Comparison of ENCODE assay signal across 2 cellular contexts in the genomic region with DNA sequence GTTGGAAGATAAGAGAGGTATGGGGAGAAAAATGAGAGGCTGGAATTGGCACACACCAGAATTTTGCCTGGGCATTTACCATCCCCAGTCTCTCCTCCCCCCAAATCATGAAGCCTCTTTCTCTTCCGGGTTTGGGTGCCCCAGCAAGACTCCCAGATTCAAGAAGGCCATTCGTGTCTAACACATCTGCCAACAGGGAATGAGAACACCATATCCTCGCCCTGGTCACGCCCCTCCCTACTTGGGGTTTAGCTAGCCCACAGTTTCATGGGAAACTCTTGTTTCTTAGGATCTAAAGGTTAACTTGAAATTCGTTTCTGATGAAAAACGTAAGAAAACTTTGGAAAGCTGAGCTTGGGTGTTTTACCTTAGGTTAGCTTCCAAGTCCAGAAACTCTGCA.
TF ChIP-seq lines count a peak whose summit lies in the region.

No MANE protein-coding gene starts in this region.

TF ChIP-seq in SK-N-SH, 30 proteins besides CTCF, POLR2A, EP300 and RAD21 (continued from another document):
- TF ChIP-seq, protein P1, sequence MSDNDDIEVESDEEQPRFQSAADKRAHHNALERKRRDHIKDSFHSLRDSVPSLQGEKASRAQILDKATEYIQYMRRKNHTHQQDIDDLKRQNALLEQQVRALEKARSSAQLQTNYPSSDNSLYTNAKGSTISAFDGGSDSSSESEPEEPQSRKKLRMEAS (IDR thresholded peaks at IDR 0.05; ENCODE audit: low read depth) = no peak
- no peak for TF ChIP-seq NFIC (IDR thresholded peaks at IDR 0.05; ENCODE audit: borderline replicate concordance)
- TF ChIP-seq TCF12 (IDR thresholded peaks at IDR 0.05) = no peak
- no peak for TF ChIP-seq ELF1 (IDR thresholded peaks at IDR 0.05)
- TF ChIP-seq, protein P2, sequence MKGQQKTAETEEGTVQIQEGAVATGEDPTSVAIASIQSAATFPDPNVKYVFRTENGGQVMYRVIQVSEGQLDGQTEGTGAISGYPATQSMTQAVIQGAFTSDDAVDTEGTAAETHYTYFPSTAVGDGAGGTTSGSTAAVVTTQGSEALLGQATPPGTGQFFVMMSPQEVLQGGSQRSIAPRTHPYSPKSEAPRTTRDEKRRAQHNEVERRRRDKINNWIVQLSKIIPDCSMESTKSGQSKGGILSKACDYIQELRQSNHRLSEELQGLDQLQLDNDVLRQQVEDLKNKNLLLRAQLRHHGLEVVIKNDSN (IDR thresholded peaks at IDR 0.05; ENCODE audit: borderline replicate concordance, low read depth) = no peak
- TF ChIP-seq GATA2 (CRISPR knock-in tag; IDR thresholded peaks at IDR 0.05) = no peak
- TF ChIP-seq RXRA (IDR thresholded peaks at IDR 0.05; ENCODE audit: borderline replicate concordance, low read depth) = no peak
- no peak for TF ChIP-seq FOSL2 (IDR thresholded peaks at IDR 0.05; ENCODE audit: borderline replicate concordance, low read depth)
- no peak for TF ChIP-seq CHD2 (IDR thresholded peaks at IDR 0.05; ENCODE audit: low read length, partially characterized antibody)
- TF ChIP-seq, protein P3, sequence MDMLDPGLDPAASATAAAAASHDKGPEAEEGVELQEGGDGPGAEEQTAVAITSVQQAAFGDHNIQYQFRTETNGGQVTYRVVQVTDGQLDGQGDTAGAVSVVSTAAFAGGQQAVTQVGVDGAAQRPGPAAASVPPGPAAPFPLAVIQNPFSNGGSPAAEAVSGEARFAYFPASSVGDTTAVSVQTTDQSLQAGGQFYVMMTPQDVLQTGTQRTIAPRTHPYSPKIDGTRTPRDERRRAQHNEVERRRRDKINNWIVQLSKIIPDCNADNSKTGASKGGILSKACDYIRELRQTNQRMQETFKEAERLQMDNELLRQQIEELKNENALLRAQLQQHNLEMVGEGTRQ (IDR thresholded peaks at IDR 0.05; ENCODE audit: borderline replicate concordance, low read depth, low read length) = no peak
- TF ChIP-seq GABPA (IDR thresholded peaks at IDR 0.05; ENCODE audit: low read depth) = no peak
- TF ChIP-seq RFX5 (IDR thresholded peaks at IDR 0.05; ENCODE audit: low read length) = no peak
- TF ChIP-seq, protein P4, sequence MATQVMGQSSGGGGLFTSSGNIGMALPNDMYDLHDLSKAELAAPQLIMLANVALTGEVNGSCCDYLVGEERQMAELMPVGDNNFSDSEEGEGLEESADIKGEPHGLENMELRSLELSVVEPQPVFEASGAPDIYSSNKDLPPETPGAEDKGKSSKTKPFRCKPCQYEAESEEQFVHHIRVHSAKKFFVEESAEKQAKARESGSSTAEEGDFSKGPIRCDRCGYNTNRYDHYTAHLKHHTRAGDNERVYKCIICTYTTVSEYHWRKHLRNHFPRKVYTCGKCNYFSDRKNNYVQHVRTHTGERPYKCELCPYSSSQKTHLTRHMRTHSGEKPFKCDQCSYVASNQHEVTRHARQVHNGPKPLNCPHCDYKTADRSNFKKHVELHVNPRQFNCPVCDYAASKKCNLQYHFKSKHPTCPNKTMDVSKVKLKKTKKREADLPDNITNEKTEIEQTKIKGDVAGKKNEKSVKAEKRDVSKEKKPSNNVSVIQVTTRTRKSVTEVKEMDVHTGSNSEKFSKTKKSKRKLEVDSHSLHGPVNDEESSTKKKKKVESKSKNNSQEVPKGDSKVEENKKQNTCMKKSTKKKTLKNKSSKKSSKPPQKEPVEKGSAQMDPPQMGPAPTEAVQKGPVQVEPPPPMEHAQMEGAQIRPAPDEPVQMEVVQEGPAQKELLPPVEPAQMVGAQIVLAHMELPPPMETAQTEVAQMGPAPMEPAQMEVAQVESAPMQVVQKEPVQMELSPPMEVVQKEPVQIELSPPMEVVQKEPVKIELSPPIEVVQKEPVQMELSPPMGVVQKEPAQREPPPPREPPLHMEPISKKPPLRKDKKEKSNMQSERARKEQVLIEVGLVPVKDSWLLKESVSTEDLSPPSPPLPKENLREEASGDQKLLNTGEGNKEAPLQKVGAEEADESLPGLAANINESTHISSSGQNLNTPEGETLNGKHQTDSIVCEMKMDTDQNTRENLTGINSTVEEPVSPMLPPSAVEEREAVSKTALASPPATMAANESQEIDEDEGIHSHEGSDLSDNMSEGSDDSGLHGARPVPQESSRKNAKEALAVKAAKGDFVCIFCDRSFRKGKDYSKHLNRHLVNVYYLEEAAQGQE (IDR thresholded peaks at IDR 0.05; ENCODE audit: low read depth, low read length) = no peak
TF ChIP-seq in SK-N-SH: peak in this region for 0.

TF ChIP-seq in SK-N-SH treated with all-trans-retinoic acid at 6 μM for 48 hours, 23 proteins besides CTCF, POLR2A, EP300 and RAD21 (continued from another document):
- TF ChIP-seq, protein P5, sequence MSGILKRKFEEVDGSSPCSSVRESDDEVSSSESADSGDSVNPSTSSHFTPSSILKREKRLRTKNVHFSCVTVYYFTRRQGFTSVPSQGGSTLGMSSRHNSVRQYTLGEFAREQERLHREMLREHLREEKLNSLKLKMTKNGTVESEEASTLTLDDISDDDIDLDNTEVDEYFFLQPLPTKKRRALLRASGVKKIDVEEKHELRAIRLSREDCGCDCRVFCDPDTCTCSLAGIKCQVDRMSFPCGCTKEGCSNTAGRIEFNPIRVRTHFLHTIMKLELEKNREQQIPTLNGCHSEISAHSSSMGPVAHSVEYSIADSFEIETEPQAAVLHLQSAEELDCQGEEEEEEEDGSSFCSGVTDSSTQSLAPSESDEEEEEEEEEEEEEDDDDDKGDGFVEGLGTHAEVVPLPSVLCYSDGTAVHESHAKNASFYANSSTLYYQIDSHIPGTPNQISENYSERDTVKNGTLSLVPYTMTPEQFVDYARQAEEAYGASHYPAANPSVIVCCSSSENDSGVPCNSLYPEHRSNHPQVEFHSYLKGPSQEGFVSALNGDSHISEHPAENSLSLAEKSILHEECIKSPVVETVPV (CRISPR knock-in tag; IDR thresholded peaks at IDR 0.05) = no peak
- TF ChIP-seq, protein P6, sequence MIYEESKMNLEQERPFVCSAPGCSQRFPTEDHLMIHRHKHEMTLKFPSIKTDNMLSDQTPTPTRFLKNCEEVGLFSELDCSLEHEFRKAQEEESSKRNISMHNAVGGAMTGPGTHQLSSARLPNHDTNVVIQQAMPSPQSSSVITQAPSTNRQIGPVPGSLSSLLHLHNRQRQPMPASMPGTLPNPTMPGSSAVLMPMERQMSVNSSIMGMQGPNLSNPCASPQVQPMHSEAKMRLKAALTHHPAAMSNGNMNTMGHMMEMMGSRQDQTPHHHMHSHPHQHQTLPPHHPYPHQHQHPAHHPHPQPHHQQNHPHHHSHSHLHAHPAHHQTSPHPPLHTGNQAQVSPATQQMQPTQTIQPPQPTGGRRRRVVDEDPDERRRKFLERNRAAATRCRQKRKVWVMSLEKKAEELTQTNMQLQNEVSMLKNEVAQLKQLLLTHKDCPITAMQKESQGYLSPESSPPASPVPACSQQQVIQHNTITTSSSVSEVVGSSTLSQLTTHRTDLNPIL (CRISPR knock-in tag; IDR thresholded peaks at IDR 0.05; ENCODE audit: low read depth) = no peak
- TF ChIP-seq BACH2 (CRISPR knock-in tag; IDR thresholded peaks at IDR 0.05; ENCODE audit: borderline replicate concordance) = no peak
- TF ChIP-seq, protein P7, sequence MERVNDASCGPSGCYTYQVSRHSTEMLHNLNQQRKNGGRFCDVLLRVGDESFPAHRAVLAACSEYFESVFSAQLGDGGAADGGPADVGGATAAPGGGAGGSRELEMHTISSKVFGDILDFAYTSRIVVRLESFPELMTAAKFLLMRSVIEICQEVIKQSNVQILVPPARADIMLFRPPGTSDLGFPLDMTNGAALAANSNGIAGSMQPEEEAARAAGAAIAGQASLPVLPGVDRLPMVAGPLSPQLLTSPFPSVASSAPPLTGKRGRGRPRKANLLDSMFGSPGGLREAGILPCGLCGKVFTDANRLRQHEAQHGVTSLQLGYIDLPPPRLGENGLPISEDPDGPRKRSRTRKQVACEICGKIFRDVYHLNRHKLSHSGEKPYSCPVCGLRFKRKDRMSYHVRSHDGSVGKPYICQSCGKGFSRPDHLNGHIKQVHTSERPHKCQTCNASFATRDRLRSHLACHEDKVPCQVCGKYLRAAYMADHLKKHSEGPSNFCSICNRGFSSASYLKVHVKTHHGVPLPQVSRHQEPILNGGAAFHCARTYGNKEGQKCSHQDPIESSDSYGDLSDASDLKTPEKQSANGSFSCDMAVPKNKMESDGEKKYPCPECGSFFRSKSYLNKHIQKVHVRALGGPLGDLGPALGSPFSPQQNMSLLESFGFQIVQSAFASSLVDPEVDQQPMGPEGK (CRISPR knock-in tag; IDR thresholded peaks at IDR 0.05; ENCODE audit: borderline replicate concordance) = no peak
- no peak for TF ChIP-seq ZC3H10 (CRISPR knock-in tag; IDR thresholded peaks at IDR 0.05)
- no peak for TF ChIP-seq RARB (CRISPR knock-in tag; IDR thresholded peaks at IDR 0.05)
- TF ChIP-seq CSDC2 (CRISPR knock-in tag; IDR thresholded peaks at IDR 0.05) = no peak
- no peak for TF ChIP-seq PPARA (CRISPR knock-in tag; IDR thresholded peaks at IDR 0.05; ENCODE audit: borderline replicate concordance)
- no peak for TF ChIP-seq OSR1 (CRISPR knock-in tag; IDR thresholded peaks at IDR 0.05)
